21 cellular contexts compared by ENCODE assay signal in genomic region chr5:172441262-172441751, GRCh38. TPM values are rescaled to one million over a fixed set of nuclear protein-coding genes. Genes with fewer than 3 reads are reported as not detected.
DNase-seq lines count a peak whose midpoint lies in the region; ATAC-seq and TF ChIP-seq lines count a peak whose summit lies in the region.
"Had no signal": no experiment of that assay in that cellular context is flagged by ENCODE, and none has a peak within 500 bp of the region (broad histone marks: within the 10 kb centered on the region; RNA-seq: fewer than 3 reads in every experiment).

No MANE protein-coding gene starts in this region.

- peaks cover 13% of the 10 kb centered on the region for H3K36me3 Mint-ChIP-seq in brain
- H3K36me3 Mint-ChIP-seq: memory B cell; naive thymus-derived CD4-positive, alpha-beta T cell had no signal

- H3K4me3 ChIP-seq in vagina = no peak overlapping the region
- H3K4me3 ChIP-seq: gastroesophageal sphincter, right lobe of liver had no signal

- H3K36me3 ChIP-seq in vagina = no peaks in the 10 kb centered on the region
- H3K36me3 ChIP-seq: BE2C, right lobe of liver had no signal

- H3K27ac ChIP-seq in vagina = peak overlapping the region; percentile 81
- H3K27ac ChIP-seq: epithelial cell of prostate, KMS-11, right lobe of liver had no signal

- H3K27ac Mint-ChIP-seq in brain = peak overlapping the region in 3 of 5 experiments; percentile 41 to 86 (median 43)
- H3K27ac Mint-ChIP-seq: memory B cell; naive thymus-derived CD4-positive, alpha-beta T cell had no signal

- peaks cover 76% of the 10 kb centered on the region for H3K4me1 Mint-ChIP-seq in brain
- H3K4me1 Mint-ChIP-seq: memory B cell had no signal

- TF ChIP-seq CTCF in brain (conservative IDR thresholded peaks at IDR 0.05) (no peak), vagina (IDR thresholded peaks at IDR 0.05) (no peak)

- no peak overlapping the region for H3K4me3 Mint-ChIP-seq in brain
- H3K4me3 Mint-ChIP-seq: activated T-cell treated with anti-CD3 and anti-CD28 coated beads, Interleukin-2, amount 50 U/mL, for 4 hours; memory B cell had no signal

- peak; percentile 36 for ATAC-seq in Right ventricle myocardium superior (ENCODE audit: poor library complexity)
- no peak for ATAC-seq in HG03095 (IDR thresholded peaks at IDR 0.05; ENCODE audit: unreplicated experiment)
- ATAC-seq: activated T-cell treated with anti-CD3 and anti-CD28 coated beads, Interleukin-2, amount 50 U/mL, for 4 hours; gastroesophageal sphincter; naive thymus-derived CD4-positive, alpha-beta T cell; right lobe of liver had no signal

- DNase-seq in Right ventricle myocardium superior (peak; percentile 82), posterior vena cava (ENCODE audit: low spot score) (peak; percentile 93), vagina (ENCODE audit: extremely low spot score in 2 of 2) (no peak), GOT3 (lab: John Stamatoyannopoulos, UW) (no peak), NCI-H2227 (lab: John Stamatoyannopoulos, UW; ENCODE audit: unreplicated experiment) (no peak)
- DNase-seq: activated naive CD4-positive, alpha-beta T cell; activated T-cell treated with anti-CD3 and anti-CD28 coated beads, Interleukin-2, amount 50 U/mL, for 4 hours; BE2C; central memory CD4-positive, alpha-beta T cell; MV-4-11; naive thymus-derived CD4-positive, alpha-beta T cell; NCI-H748 treated with DMSO at 0.1 percent for 48 hours; right lobe of liver; RPMI8226; T-helper 9 cell had no signal

- intact Hi-C loops in Right ventricle myocardium superior (cut with DNase I) = no loop called here
- intact Hi-C loops in posterior vena cava (cut with DNase I) = loop anchor here in 1 of 2 donors (5.0 kb wide), 1 partner anchor 1036 kb away; no protein-coding TSS in a partner anchor
- intact Hi-C loops in vagina (cut with DNase I) = no loop called here

- peaks cover 80% of the 10 kb centered on the region for H3K4me1 ChIP-seq in vagina
- H3K4me1 ChIP-seq: right lobe of liver had no signal

- peaks cover 6% of the 10 kb centered on the region for H3K27me3 Mint-ChIP-seq in brain

- H3K9me3 Mint-ChIP-seq in brain = peaks cover 0 to 2% (median 0%) of the 10 kb centered on the region in 5 experiments
- H3K9me3 Mint-ChIP-seq: activated T-cell treated with anti-CD3 and anti-CD28 coated beads, Interleukin-2, amount 50 U/mL, for 4 hours; memory B cell; naive thymus-derived CD4-positive, alpha-beta T cell had no signal

- no peaks in the 10 kb centered on the region for H3K27me3 ChIP-seq in vagina
- H3K27me3 ChIP-seq: BE2C, gastroesophageal sphincter, right lobe of liver had no signal

- H3K9me3 ChIP-seq in vagina = no peaks in the 10 kb centered on the region
- H3K9me3 ChIP-seq: BE2C, gastroesophageal sphincter, right lobe of liver had no signal

- no peak for TF ChIP-seq POLR2A in vagina (IDR thresholded peaks at IDR 0.05)

RNA-seq across cellular contexts. Expression of gene SH3PXD2B, which starts 13.0 kb away (rescaled TPM):
- polyA plus RNA-seq in brain (ENCODE audit: insufficient read depth, low read depth, low replicate concordance) = 16.3 TPM
- total RNA-seq in Right ventricle myocardium superior (5.3 TPM), posterior vena cava (100 to 1,000 TPM in 1 of 2 donors, 10 to 100 TPM in 1; 85.2 to 114 TPM), vagina (30.9 TPM)

Comparison
In these comparisons a context has a peak if more than half of its experiments do, and no peak if none do; other contexts are left out.
1. DNase-seq: peak in Right ventricle myocardium superior (single experiment) and posterior vena cava (single experiment); none in vagina (0 of 2), GOT3 (single experiment) and NCI-H2227 (single experiment).